Comparison of ENCODE assay signal across 8 cellular contexts in genomic region chr22:42649261-42650056, GRCh38. TPM values are rescaled to one million over a fixed set of nuclear protein-coding genes. Genes with fewer than 3 reads are reported as not detected.
DNase-seq lines count a peak whose midpoint lies in the region; ATAC-seq and TF ChIP-seq lines count a peak whose summit lies in the region.

TSS of gene CYB5R3 (minus strand) at chr22:42649392. CDS start at chr22:42649315, 77 bp downstream.

- peak; percentile 37 for ATAC-seq in HG03025 (IDR thresholded peaks at IDR 0.05; ENCODE audit: low FRiP score, unreplicated experiment)

- TF ChIP-seq CTCF in kidney epithelial cell (IDR thresholded peaks at IDR 0.05; ENCODE audit: insufficient read depth, low read length, poor library complexity, severe bottlenecking): peak; percentile 8

- peak within 1 kb of the TSS; percentile 94 for H3K4me3 ChIP-seq in kidney epithelial cell (ENCODE audit: low read depth, low read length)

- DNase-seq in NCI-H2081 (lab: John Stamatoyannopoulos, UW): peak; percentile 62 to 63
- no peak for DNase-seq in NCI-H2081 treated with DMSO at 0.1 percent for 48 hours (lab: John Stamatoyannopoulos, UW)
- peak; percentile 67 for DNase-seq in NCI-H345 (lab: John Stamatoyannopoulos, UW)
- DNase-seq in activated CD4-positive, alpha-beta T cell treated with anti-CD3 and anti-CD28 coated beads for 1 hour: peak; percentile 64
- DNase-seq in cerebellum (ENCODE audit: low spot score): peak; percentile 92
- no peak for DNase-seq in kidney epithelial cell (ENCODE audit: low read depth)
- peak; percentile 88 for DNase-seq in stimulated activated CD4-positive, alpha-beta T cell treated with anti-CD3 and anti-CD28 coated beads, Interleukin-15, amount 100 ng/mL, for 24 hours

- no peaks in the 10 kb centered on the region for H3K36me3 ChIP-seq in kidney epithelial cell (ENCODE audit: control insufficient read depth, insufficient read depth, low read length)

- no peaks in the 10 kb centered on the region for H3K27me3 ChIP-seq in kidney epithelial cell (ENCODE audit: control insufficient read depth, insufficient read depth, low read length)

RNA-seq across cellular contexts. Expression of gene CYB5R3, which starts in this region (rescaled TPM):
- total RNA-seq in cerebellum (17.0 TPM), kidney epithelial cell (85.0 and 116 TPM in 2 replicates)

Comparison
In these comparisons a context has a peak if more than half of its experiments do, and no peak if none do; other contexts are left out.
1. DNase-seq: peak in NCI-H2081 (2 of 2), NCI-H345 (single experiment), activated CD4-positive, alpha-beta T cell treated with anti-CD3 and anti-CD28 coated beads for 1 hour (single experiment), cerebellum (single experiment) and stimulated activated CD4-positive, alpha-beta T cell treated with anti-CD3 and anti-CD28 coated beads, Interleukin-15, amount 100 ng/mL, for 24 hours (single experiment); none in NCI-H2081 treated with DMSO at 0.1 percent for 48 hours (single experiment) and kidney epithelial cell (single experiment).